Comparison of ENCODE assay signal across 7 cellular contexts in genomic region chr17:38464723-38465419, GRCh38. TPM values are rescaled to one million over a fixed set of nuclear protein-coding genes. Genes with fewer than 3 reads are reported as not detected.
DNase-seq lines count a peak whose midpoint lies in the region; ATAC-seq lines count a peak whose summit lies in the region.

No MANE protein-coding gene starts in this region.

- CTCF ChIA-PET in naive thymus-derived CD4-positive, alpha-beta T cell (lab: Charles Lee): no interaction called here

- no peaks in the 10 kb centered on the region for H3K36me3 ChIP-seq in naive thymus-derived CD4-positive, alpha-beta T cell (ENCODE audit: control insufficient read depth in 2 of 3, insufficient read depth in 3 of 3, low read length in 3 of 3)

- DNase-seq in HPDE6-E6E7 (ENCODE audit: extremely low spot score): peak; percentile 85
- peak in 55 of 56 donors; percentile 35 to 94 (median 82) for DNase-seq in amygdala (lab: John Stamatoyannopoulos, UW)
- peak; percentile 92 for DNase-seq in left cardiac atrium
- DNase-seq in retina: peak; percentile 83
- DNase-seq in NCI-H146 treated with DMSO at 0.1 percent for 48 hours (lab: John Stamatoyannopoulos, UW; ENCODE audit: unreplicated experiment): no peak
- DNase-seq in naive thymus-derived CD4-positive, alpha-beta T cell: no peak
- no peak for DNase-seq in islet precursor cell

- no peak overlapping the region for H3K4me3 ChIP-seq in naive thymus-derived CD4-positive, alpha-beta T cell (ENCODE audit: low read length)

- H3K4me3 Mint-ChIP-seq in naive thymus-derived CD4-positive, alpha-beta T cell: no peak overlapping the region

- no peak overlapping the region for H3K27ac ChIP-seq in naive thymus-derived CD4-positive, alpha-beta T cell (ENCODE audit: low read depth, low read length)

- intact Hi-C loops in left cardiac atrium (cut with DNase I): loop anchor here in 1 of 2 donors (5.0 kb wide), 1 partner anchor 33 kb away; no protein-coding TSS in a partner anchor
- intact Hi-C loops in naive thymus-derived CD4-positive, alpha-beta T cell (cut with micrococcal nuclease): no loop called here

- peaks cover 0 to 2% (median 0%) of the 10 kb centered on the region in 11 donors for H3K9me3 Mint-ChIP-seq in naive thymus-derived CD4-positive, alpha-beta T cell

- no peak overlapping the region for H3K27ac Mint-ChIP-seq in naive thymus-derived CD4-positive, alpha-beta T cell

- POLR2A ChIA-PET in naive thymus-derived CD4-positive, alpha-beta T cell (lab: Charles Lee): interaction anchor here (0.7 kb wide), 1 partner anchor 1268 kb away, joined by 3 read pairs; no protein-coding TSS in a partner anchor

- peaks cover 0 to 5% (median 0%) of the 10 kb centered on the region in 5 donors for H3K27me3 Mint-ChIP-seq in naive thymus-derived CD4-positive, alpha-beta T cell

- ATAC-seq in left cardiac atrium: peak; percentile 87 to 91
- no peak for ATAC-seq in naive thymus-derived CD4-positive, alpha-beta T cell

- no peaks in the 10 kb centered on the region for H3K9me3 ChIP-seq in naive thymus-derived CD4-positive, alpha-beta T cell (ENCODE audit: control insufficient read depth in 2 of 3, low read length in 3 of 3)

- no peaks in the 10 kb centered on the region for H3K36me3 Mint-ChIP-seq in naive thymus-derived CD4-positive, alpha-beta T cell

- no peaks in the 10 kb centered on the region for H3K4me1 ChIP-seq in naive thymus-derived CD4-positive, alpha-beta T cell (ENCODE audit: control insufficient read depth in 2 of 2, insufficient read depth in 2 of 2, low read length in 2 of 2)

- peaks cover 0 to 5% (median 0%) of the 10 kb centered on the region in 7 donors for H3K4me1 Mint-ChIP-seq in naive thymus-derived CD4-positive, alpha-beta T cell

- H3K27me3 ChIP-seq in naive thymus-derived CD4-positive, alpha-beta T cell (ENCODE audit: control insufficient read depth in 2 of 2, insufficient read depth in 2 of 2, low read length in 2 of 2): no peaks in the 10 kb centered on the region

RNA-seq across cellular contexts. Expression of gene ARHGAP23, which starts 36.6 kb away (rescaled TPM):
- total RNA-seq in left cardiac atrium: 10 to 100 TPM; 54.1 to 91.9 TPM
- total RNA-seq in naive thymus-derived CD4-positive, alpha-beta T cell: 1 to 10 TPM in 1 of 5 experiments, under 1 TPM in 2, not detected in 2; 0.24 to 1.3 (median 0.34) TPM
- polyA plus RNA-seq in naive thymus-derived CD4-positive, alpha-beta T cell: not detected

Comparison
In these comparisons a context has a peak if more than half of its experiments do, and no peak if none do; other contexts are left out.
1. DNase-seq: peak in HPDE6-E6E7 (single experiment), amygdala (55 of 56), left cardiac atrium (single experiment) and retina (single experiment); none in NCI-H146 treated with DMSO at 0.1 percent for 48 hours (single experiment), naive thymus-derived CD4-positive, alpha-beta T cell (0 of 9) and islet precursor cell (single experiment).
2. RNA of gene ARHGAP23, which starts 36.6 kb away (total RNA-seq): 54.1 to 91.9 TPM in left cardiac atrium; 0.24 to 1.3 TPM in naive thymus-derived CD4-positive, alpha-beta T cell; every median in the first group is over 10 times any median in the second.